ENCODE assay signal across 8 cellular contexts in the genomic region with DNA sequence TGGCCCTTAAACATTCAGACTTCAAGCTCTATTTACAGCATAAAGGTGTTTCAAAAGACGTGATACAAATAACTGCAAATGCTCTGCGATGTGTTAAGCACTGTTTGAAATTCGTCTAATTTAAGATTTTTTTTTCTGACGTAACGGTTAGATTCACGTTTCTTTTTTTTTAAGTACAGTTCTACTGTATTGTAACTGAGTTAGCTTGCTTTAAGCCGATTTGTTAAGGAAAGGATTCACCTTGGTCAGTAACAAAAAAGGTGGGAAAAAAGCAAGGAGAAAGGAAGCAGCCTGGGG. TPM values are rescaled to one million over a fixed set of nuclear protein-coding genes. Genes with fewer than 3 reads are reported as not detected.
A peak's percentile ranks its signal among the peaks of the same experiment; 100 is the strongest.
DNase-seq lines count a peak whose midpoint lies in the region; ATAC-seq and FAIRE-seq lines count a peak whose summit lies in the region.

No MANE protein-coding gene starts in this region.

- ATAC-seq in GM18861 (IDR thresholded peaks at IDR 0.05; ENCODE audit: unreplicated experiment), result no peak

- 66% methylated on average over 7 of the region's 7 CpGs for WGBS in thymus

- no peak for DNase-seq in activated CD4-positive, alpha-beta T cell treated with anti-CD3 and anti-CD28 coated beads, Interleukin-2, amount 10 ng/mL, durations not matched to agents 24 days and 14 days
- DNase-seq in activated CD4-positive, alpha-beta T cell treated with anti-CD3 and anti-CD28 coated beads, Interleukin-2, amount 50 U/mL, for 1 hour, result no peak
- DNase-seq in adipocyte (ENCODE audit: low read depth) (no peak), GM19239 (ENCODE audit: insufficient read length, low spot score) (no peak)
- no peak for DNase-seq in stimulated activated CD4-positive, alpha-beta T cell treated with anti-CD3 and anti-CD28 coated beads, Interleukin-4, amount 100 ng/mL, for 24 hours

- H3K27me3 ChIP-seq in adipocyte (replicated peaks; ENCODE audit: control insufficient read depth, insufficient read depth, low read length), result peaks cover 42% of the 10 kb centered on the region
- H3K27me3 ChIP-seq in layer of hippocampus (ENCODE audit: control insufficient read depth, insufficient read depth, low read length), result no peaks in the 10 kb centered on the region
- H3K27me3 ChIP-seq in thymus (ENCODE audit: control insufficient read depth, insufficient read depth), result peaks cover 61% of the 10 kb centered on the region

- no peaks in the 10 kb centered on the region for H3K9me3 ChIP-seq in adipocyte (ENCODE audit: control insufficient read depth, low read length)
- no peaks in the 10 kb centered on the region for H3K9me3 ChIP-seq in thymus (ENCODE audit: control insufficient read depth)

- peak overlapping the region; percentile 93 for H3K27ac ChIP-seq in layer of hippocampus (ENCODE audit: low read depth, low read length)
- no peak overlapping the region for H3K27ac ChIP-seq in thymus (ENCODE audit: low read depth)

- H3K27me3 Mint-ChIP-seq in activated CD4-positive, alpha-beta T cell treated with anti-CD3 and anti-CD28 coated beads, Interleukin-2, amount 10 ng/mL, durations not matched to agents 24 days and 14 days, result peaks cover 58% of the 10 kb centered on the region

- H3K4me1 ChIP-seq in adipocyte (ENCODE audit: control insufficient read depth, insufficient read depth, low read length), result no peaks in the 10 kb centered on the region
- peaks cover 9% of the 10 kb centered on the region for H3K4me1 ChIP-seq in thymus (ENCODE audit: control insufficient read depth, insufficient read depth, low read length)

- H3K9ac ChIP-seq in adipocyte (ENCODE audit: low read length), result peak overlapping the region; percentile 82

- no peak for FAIRE-seq in GM19239 (lab: Jason Lieb, UNC)

- peak overlapping the region; percentile 81 for H3K4me3 Mint-ChIP-seq in activated CD4-positive, alpha-beta T cell treated with anti-CD3 and anti-CD28 coated beads, Interleukin-2, amount 10 ng/mL, durations not matched to agents 24 days and 14 days

- H3K9me3 Mint-ChIP-seq in activated CD4-positive, alpha-beta T cell treated with anti-CD3 and anti-CD28 coated beads, Interleukin-2, amount 10 ng/mL, durations not matched to agents 24 days and 14 days, result no peaks in the 10 kb centered on the region

- H3K4me1 Mint-ChIP-seq in activated CD4-positive, alpha-beta T cell treated with anti-CD3 and anti-CD28 coated beads, Interleukin-2, amount 10 ng/mL, durations not matched to agents 24 days and 14 days, result peaks cover 11% of the 10 kb centered on the region

- no peaks in the 10 kb centered on the region for H3K36me3 Mint-ChIP-seq in activated CD4-positive, alpha-beta T cell treated with anti-CD3 and anti-CD28 coated beads, Interleukin-2, amount 10 ng/mL, durations not matched to agents 24 days and 14 days (ENCODE audit: low read depth)

- peak overlapping the region; percentile 67 for H3K27ac Mint-ChIP-seq in activated CD4-positive, alpha-beta T cell treated with anti-CD3 and anti-CD28 coated beads, Interleukin-2, amount 10 ng/mL, durations not matched to agents 24 days and 14 days

- H3K4me3 ChIP-seq in adipocyte (ENCODE audit: low read length) (peak overlapping the region; percentile 82), thymus (ENCODE audit: low read length) (peak overlapping the region; percentile 53)

- intact Hi-C loops in activated CD4-positive, alpha-beta T cell treated with anti-CD3 and anti-CD28 coated beads, Interleukin-2, amount 10 ng/mL, durations not matched to agents 24 days and 14 days (cut with micrococcal nuclease), result loop anchor here (10.0 kb wide), 1 partner anchor 109 kb away; a partner anchor contains a TSS

- H3K36me3 ChIP-seq in adipocyte (ENCODE audit: control insufficient read depth, insufficient read depth, low read length, severe bottlenecking), result no peaks in the 10 kb centered on the region
- no peaks in the 10 kb centered on the region for H3K36me3 ChIP-seq in thymus (ENCODE audit: control insufficient read depth, insufficient read depth)

RNA-seq across cellular contexts. Expression of a gene that starts 0.7 kb away (rescaled TPM):
- total RNA-seq in activated CD4-positive, alpha-beta T cell treated with anti-CD3 and anti-CD28 coated beads, Interleukin-2, amount 10 ng/mL, durations not matched to agents 24 days and 14 days, result 0.37 and 0.47 TPM in 2 replicates
- 0.84 TPM for polyA plus RNA-seq in thymus

RNA-seq across cellular contexts. Expression of a gene that starts 49.0 kb away (rescaled TPM):
- not detected in 2 replicates for total RNA-seq in activated CD4-positive, alpha-beta T cell treated with anti-CD3 and anti-CD28 coated beads, Interleukin-2, amount 10 ng/mL, durations not matched to agents 24 days and 14 days
- polyA plus RNA-seq in thymus, result not detected
